14 cellular contexts compared by ENCODE assay signal in genomic region chr17:57410169-57410568, GRCh38.
"Had no signal": no experiment of that assay in that cellular context is flagged by ENCODE, and none has a peak within 500 bp of the region (broad histone marks: within the 10 kb centered on the region; RNA-seq: fewer than 3 reads in every experiment).

No MANE protein-coding gene starts in this region.

- H3K27me3 ChIP-seq: esophagus muscularis mucosa, right atrium auricular region had no signal

- H3K9me3 Mint-ChIP-seq: naive thymus-derived CD4-positive, alpha-beta T cell; type B pancreatic cell had no signal

- H3K4me3 ChIP-seq: esophagus muscularis mucosa, lung, right atrium auricular region, skin epidermis had no signal

- H3K4me3 Mint-ChIP-seq: naive thymus-derived CD4-positive, alpha-beta T cell; type B pancreatic cell had no signal

- H3K27me3 Mint-ChIP-seq: naive thymus-derived CD4-positive, alpha-beta T cell; type B pancreatic cell had no signal

- H3K36me3 ChIP-seq: esophagus muscularis mucosa, right atrium auricular region had no signal

- H3K9me3 ChIP-seq: esophagus muscularis mucosa, right atrium auricular region had no signal

- DNase-seq: activated CD4-positive, alpha-beta T cell treated with anti-CD3 and anti-CD28 coated beads for 1 hour; activated CD4-positive, alpha-beta T cell treated with anti-CD3 and anti-CD28 coated beads, Interleukin-2, amount 50 U/mL, for 4 hours; activated naive CD4-positive, alpha-beta T cell treated with anti-CD3 and anti-CD28 coated beads, Interleukin-2, amount 50 U/mL, for 16 hours; left colon; naive thymus-derived CD4-positive, alpha-beta T cell; nucleus accumbens; stimulated activated CD4-positive, alpha-beta T cell treated with anti-CD3 and anti-CD28 coated beads, Interleukin-4, amount 100 ng/mL, for 4 hours; stimulated activated CD8-positive, alpha-beta memory T cell treated with anti-CD3 and anti-CD28 coated beads, Interleukin-4, amount 100 ng/mL, for 48 hours; stimulated activated naive CD8-positive, alpha-beta T cell treated with anti-CD3 and anti-CD28 coated beads, Interleukin-15, Interleukin-2, amounts not matched to agents 100 U/mL and 50 U/mL, for 24 hours had no signal

- H3K27ac ChIP-seq: esophagus muscularis mucosa, right atrium auricular region, skin epidermis had no signal
